In the genomic region with DNA sequence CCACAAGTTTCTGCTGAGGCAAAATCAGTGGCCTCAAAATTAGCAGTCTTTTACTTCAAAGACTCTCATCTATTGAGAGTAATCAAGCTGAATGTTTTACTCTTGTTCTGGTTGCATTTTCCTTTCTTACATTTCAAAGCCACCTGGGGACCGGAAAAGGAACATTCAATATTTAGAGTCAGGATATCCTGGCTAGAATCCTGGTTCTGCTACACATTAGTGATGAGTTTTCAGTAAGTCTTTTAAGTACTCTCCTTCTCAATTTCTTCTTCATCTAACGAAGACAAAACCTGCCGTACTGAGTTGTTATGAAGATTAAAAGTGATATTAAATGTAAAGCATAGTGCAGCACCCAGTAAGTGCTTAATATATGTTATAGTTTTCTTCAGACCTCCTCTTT, we compare ENCODE assay signal across 1 cellular context.
A peak's percentile ranks its signal among the peaks of the same experiment; 100 is the strongest.
TF ChIP-seq lines count a peak whose summit lies in the region.

No MANE protein-coding gene starts in this region.

TF ChIP-seq in K562, 482 proteins besides CTCF, POLR2A, EP300 and RAD21 (continued from another document):
- TF ChIP-seq MAZ (CRISPR knock-in tag; conservative IDR thresholded peaks at IDR 0.05 in 1 of 2, IDR thresholded peaks at IDR 0.05 in 1 of 2), result no peak
- TF ChIP-seq HDAC1 (IDR thresholded peaks at IDR 0.05), result no peak
- no peak for TF ChIP-seq TEAD2 (tag; IDR thresholded peaks at IDR 0.05)
- 0 out of 2 replicates have a peak, but pooled peaks have one; percentile 50 for TF ChIP-seq NCOA6 (IDR thresholded peaks at IDR 0.05)
TF ChIP-seq in K562: peak in this region for 4.
